27 cellular contexts compared by ENCODE assay signal in the genomic region with DNA sequence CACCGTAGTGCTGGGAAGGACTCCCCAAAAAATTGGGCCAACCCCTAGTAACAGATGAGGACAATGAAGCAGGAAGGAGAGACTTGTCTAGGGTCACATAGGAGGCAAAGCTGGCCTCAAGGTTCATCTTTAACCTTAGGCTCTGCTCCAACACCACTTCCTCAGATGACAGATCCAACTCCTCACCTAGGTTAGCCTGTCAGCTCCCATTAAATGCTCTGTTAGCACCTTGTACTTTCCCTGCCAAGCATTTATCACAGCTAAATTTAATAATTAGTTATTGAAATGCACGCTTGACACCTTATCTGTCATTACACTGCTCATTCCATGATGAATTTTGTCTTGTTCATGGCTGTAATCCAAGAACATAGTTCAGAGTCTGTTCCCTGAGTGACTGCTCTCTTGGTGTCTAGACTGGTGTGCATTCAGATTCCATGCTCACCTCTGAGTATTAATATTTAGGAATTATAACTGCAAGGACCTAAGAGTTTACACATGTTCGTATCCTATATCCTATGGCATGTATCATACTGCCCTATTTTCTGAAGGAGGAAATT. TPM values are rescaled to one million over a fixed set of nuclear protein-coding genes. Genes with fewer than 3 reads are reported as not detected.
DNase-seq lines count a peak whose midpoint lies in the region; ATAC-seq, FAIRE-seq and TF ChIP-seq lines count a peak whose summit lies in the region.
"Had no signal": no experiment of that assay in that cellular context is flagged by ENCODE, and none has a peak within 500 bp of the region (broad histone marks: within the 10 kb centered on the region; RNA-seq: fewer than 3 reads in every experiment).

No MANE protein-coding gene starts in this region.

- no peak overlapping the region for H3K18ac ChIP-seq in H1 (ENCODE audit: extremely low read depth, low read length)

- H3K36me3 ChIP-seq in H1 (ENCODE audit: control insufficient read depth in 2 of 4, insufficient read depth in 4 of 4, low read length in 3 of 4) (no peaks in the 10 kb centered on the region), Karpas-422 (ENCODE audit: insufficient read depth, low read length) (no peaks in the 10 kb centered on the region)
- H3K36me3 ChIP-seq: BE2C, BLaER1 had no signal

- no peak overlapping the region for H4K91ac ChIP-seq in H1 (replicated peaks; ENCODE audit: insufficient read length, low read length)

- H3K9me3 ChIP-seq in right cardiac atrium (ENCODE audit: control insufficient read depth, low read length) (no peaks in the 10 kb centered on the region), H1 (ENCODE audit: insufficient read depth in 2 of 2, low read depth in 1 of 2, low read length in 1 of 2) (no peaks in the 10 kb centered on the region), Karpas-422 (ENCODE audit: low read length) (no peaks in the 10 kb centered on the region)
- H3K9me3 ChIP-seq: BE2C, BLaER1 had no signal

- H3K79me1 ChIP-seq in H1 (ENCODE audit: low read depth, low read length): no peaks in the 10 kb centered on the region

- no peak overlapping the region for H3K4me3 ChIP-seq in right cardiac atrium (ENCODE audit: low read length)
- no peak overlapping the region for H3K4me3 ChIP-seq in H1 (ENCODE audit: extremely low read depth in 1 of 4, insufficient read depth in 2 of 4, low read depth in 3 of 4, low read length in 4 of 4)
- no peak overlapping the region for H3K4me3 ChIP-seq in Karpas-422 (ENCODE audit: low read length)
- H3K4me3 ChIP-seq: BLaER1, GM12878 had no signal

- no peak overlapping the region for H3K4ac ChIP-seq in H1 (replicated peaks; ENCODE audit: insufficient read length, low read depth, low read length)

- 89% methylated on average over 3 of the region's 3 CpGs for WGBS in right cardiac atrium
- 83% methylated on average over 3 of the region's 3 CpGs; no CpG with 5 or more reads in 1 of the 2 experiments for WGBS in H1 (ENCODE audit: extremely low coverage in 1 of 2, insufficient coverage in 1 of 2, insufficient read length in 1 of 2, insufficient replicate concordance in 2 of 2, low coverage in 1 of 2, low lambda C conversion rate in 2 of 2, missing lambda C conversion rate in 1 of 2), 2 experiments

- no peak overlapping the region for H2BK20ac ChIP-seq in H1 (ENCODE audit: low read length)

- H4K20me1 ChIP-seq in H1 (replicated peaks in 1 of 2; ENCODE audit: control insufficient read depth in 1 of 2, insufficient read depth in 2 of 2, low read length in 2 of 2) (no peaks in the 10 kb centered on the region), Karpas-422 (ENCODE audit: insufficient read depth, low read depth, low read length) (no peaks in the 10 kb centered on the region)
- H4K20me1 ChIP-seq: BLaER1 had no signal

- no peak overlapping the region; the same call in 1 of the 2 replicates for H2BK15ac ChIP-seq in H1 (ENCODE audit: low read length)

- no peak for TF ChIP-seq POLR2A in H1 (IDR thresholded peaks at IDR 0.05; ENCODE audit: control extremely low read depth in 1 of 2, low read depth in 2 of 2, low read length in 2 of 2)

- H4K8ac ChIP-seq in H1 (ENCODE audit: extremely low read depth, insufficient read depth, low read length): no peak overlapping the region

- H3K9ac ChIP-seq in H1 (replicated peaks in 1 of 4; ENCODE audit: extremely low read depth in 1 of 4, low read depth in 3 of 4, low read length in 3 of 4): no peak overlapping the region
- no peak overlapping the region for H3K9ac ChIP-seq in Karpas-422 (ENCODE audit: low read length)
- H3K9ac ChIP-seq: BLaER1 had no signal

- intact Hi-C loops in Right ventricle myocardium superior (cut with DNase I) (no loop called here), right cardiac atrium (cut with DNase I) (no loop called here)

- TF ChIP-seq EP300 in H1 (IDR thresholded peaks at IDR 0.05; ENCODE audit: borderline replicate concordance in 1 of 2, low read depth in 2 of 2, low read length in 2 of 2): no peak

- no peaks in the 10 kb centered on the region for H3K9me2 ChIP-seq in Karpas-422 (replicated peaks; ENCODE audit: insufficient read depth, low read length)

- H3K27ac ChIP-seq in right cardiac atrium (ENCODE audit: low read length) (no peak overlapping the region), H1 (ENCODE audit: low read depth, low read length) (no peak overlapping the region), Karpas-422 (ENCODE audit: low read length) (no peak overlapping the region)
- H3K27ac ChIP-seq: BLaER1 had no signal

- no peaks in the 10 kb centered on the region for H3K27me3 ChIP-seq in right cardiac atrium (ENCODE audit: control insufficient read depth, insufficient read depth)
- H3K27me3 ChIP-seq in H1 (replicated peaks in 1 of 4; ENCODE audit: control insufficient read depth in 3 of 4, extremely low read depth in 1 of 4, insufficient read depth in 3 of 4, low read length in 3 of 4): no peaks in the 10 kb centered on the region
- no peaks in the 10 kb centered on the region for H3K27me3 ChIP-seq in Karpas-422 (ENCODE audit: low read length)
- H3K27me3 ChIP-seq: BE2C, BLaER1 had no signal

- POLR2A ChIA-PET in H1 (lab: Charles Lee; ENCODE audit: partially characterized antibody): no interaction called here

- H2AK5ac ChIP-seq in H1 (ENCODE audit: low read depth, low read length): no peak overlapping the region

- FAIRE-seq in HTR-8/SVneo (lab: Jason Lieb, UNC): peak; percentile 31
- no peak for FAIRE-seq in H1 (lab: Jason Lieb, UNC)
- FAIRE-seq: A204.1, GM12878, GM19239 had no signal

- H2BK12ac ChIP-seq in H1 (ENCODE audit: low read depth, low read length): no peak overlapping the region

- no peak overlapping the region for H3K14ac ChIP-seq in H1 (ENCODE audit: insufficient read length)

- H3K4me1 ChIP-seq in right cardiac atrium (ENCODE audit: control insufficient read depth, insufficient read depth, low read length) (no peaks in the 10 kb centered on the region), H1 (replicated peaks in 1 of 4; ENCODE audit: control insufficient read depth in 3 of 4, insufficient read depth in 4 of 4, low read length in 3 of 4) (no peaks in the 10 kb centered on the region), Karpas-422 (ENCODE audit: low read length) (no peaks in the 10 kb centered on the region)
- H3K4me1 ChIP-seq: BE2C, BLaER1 had no signal

- TF ChIP-seq CTCF in H1 (IDR thresholded peaks at IDR 0.05; ENCODE audit: control extremely low read depth in 1 of 3, insufficient read depth in 1 of 3, low read depth in 1 of 3, low read length in 3 of 3): no peak

- H3K23me2 ChIP-seq in H1 (ENCODE audit: low read depth, low read length): no peaks in the 10 kb centered on the region

- H4K5ac ChIP-seq in H1 (ENCODE audit: insufficient read length, low read depth, low read length): no peak overlapping the region

- ATAC-seq in Right ventricle myocardium superior (ENCODE audit: poor library complexity): peak; percentile 67
- no peak for ATAC-seq in right cardiac atrium
- no peak for ATAC-seq in GM18498 (IDR thresholded peaks at IDR 0.05; ENCODE audit: unreplicated experiment)
- ATAC-seq: GM12878 had no signal

- no peak overlapping the region for H3K56ac ChIP-seq in H1 (replicated peaks; ENCODE audit: insufficient read length, low read depth, low read length)

- no peak overlapping the region for H2BK120ac ChIP-seq in H1 (replicated peaks; ENCODE audit: low read depth, low read length)

- H2BK5ac ChIP-seq in H1 (ENCODE audit: low read depth, low read length): no peak overlapping the region

- TF ChIP-seq RAD21 in H1 (IDR thresholded peaks at IDR 0.05 in 1 of 2, conservative IDR thresholded peaks at IDR 0.05 in 1 of 2; ENCODE audit: low read depth in 2 of 2, low read length in 2 of 2): no peak

- CTCF ChIA-PET in H1 (lab: Charles Lee; ENCODE audit: partially characterized antibody): interaction anchor here (0.7 to 2.9 kb wide), 7 partner anchors 37 to 618 kb away, joined by 3 to 10 read pairs (median 3); no protein-coding TSS in a partner anchor

- no peak overlapping the region for H3K23ac ChIP-seq in H1 (ENCODE audit: insufficient read length)

- H2AFZ ChIP-seq in H1 (ENCODE audit: low read length) (0 out of 2 replicates have a peak overlapping the region, but pooled peaks have one; percentile 54), Karpas-422 (ENCODE audit: low read length) (no peak overlapping the region)

- H3K4me2 ChIP-seq in H1 (ENCODE audit: insufficient read depth in 1 of 2, low read depth in 2 of 2, low read length in 2 of 2) (no peak overlapping the region), Karpas-422 (ENCODE audit: low read depth, low read length, poor library complexity, severe bottlenecking) (no peak overlapping the region)
- H3K4me2 ChIP-seq: BLaER1 had no signal

- no peaks in the 10 kb centered on the region for H3K79me2 ChIP-seq in H1 (ENCODE audit: control insufficient read depth in 1 of 2, insufficient read depth in 2 of 2, low read length in 2 of 2)
- no peaks in the 10 kb centered on the region for H3K79me2 ChIP-seq in Karpas-422 (ENCODE audit: low read length)

- DNase-seq in Right ventricle myocardium superior (no peak), right cardiac atrium (no peak), HTR-8/SVneo (ENCODE audit: insufficient read length, low spot score) (no peak), H1 (ENCODE audit: low read depth in 1 of 2, low spot score in 2 of 2) (no peak), Karpas-422 (no peak)
- DNase-seq: 8988T; ACHN; BE2C; C1 segment of cervical spinal cord; CD4-positive, alpha-beta memory T cell; CD4-positive, CD25-positive, alpha-beta regulatory T cell; CD8-positive, alpha-beta memory T cell; COR-L47; DMS 273 treated with DMSO at 0.1 percent for 48 hours; DMS153; DMS53; DMS79; DND-41; EL; GDM1 had no signal

TF ChIP-seq in H1, 55 proteins besides CTCF, POLR2A, EP300 and RAD21 (continues in another document):
- TF ChIP-seq, protein P1, sequence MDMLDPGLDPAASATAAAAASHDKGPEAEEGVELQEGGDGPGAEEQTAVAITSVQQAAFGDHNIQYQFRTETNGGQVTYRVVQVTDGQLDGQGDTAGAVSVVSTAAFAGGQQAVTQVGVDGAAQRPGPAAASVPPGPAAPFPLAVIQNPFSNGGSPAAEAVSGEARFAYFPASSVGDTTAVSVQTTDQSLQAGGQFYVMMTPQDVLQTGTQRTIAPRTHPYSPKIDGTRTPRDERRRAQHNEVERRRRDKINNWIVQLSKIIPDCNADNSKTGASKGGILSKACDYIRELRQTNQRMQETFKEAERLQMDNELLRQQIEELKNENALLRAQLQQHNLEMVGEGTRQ (IDR thresholded peaks at IDR 0.05; ENCODE audit: low read length): no peak
- no peak for TF ChIP-seq KDM5A (IDR thresholded peaks at IDR 0.05; ENCODE audit: low read length)

RNA-seq across cellular contexts. Expression of a gene that starts 18.6 kb away (rescaled TPM):
- total RNA-seq in Right ventricle myocardium superior (4.9 TPM), right cardiac atrium (1 to 10 TPM; 5.9 to 8.9 (median 7.4) TPM)
- polyA plus RNA-seq in right cardiac atrium (3.8 TPM), H1 (2011; rRNA removed) (0.49 and 0.89 TPM in 2 replicates)
- total RNA-seq in H1 (2021; fragmentation: NEBNext Ultra II Directional; extraction: Animal tissue kit (Norgen Biotek cat#: 25700)): 0.54 and 0.94 TPM in 2 replicates
- polyA plus RNA-seq in H1 (2011; cell fraction: cytosol; rRNA removed): 0.65 TPM
- polyA plus RNA-seq in H1 (2011; cell fraction: nucleus; rRNA removed): 1.3 TPM
- polyA plus RNA-seq in H1 (2012, experiment 1 of 2): 0.96 to 1.3 TPM (median 1.0 TPM) in 4 replicates
- 0.68 TPM for polyA plus RNA-seq in H1 (2012, experiment 2 of 2)
- polyA plus RNA-seq in H1 (2013, experiment 1 of 2): 0.22 TPM
- polyA plus RNA-seq in H1 (2013, experiment 2 of 2): 0.09 TPM
- 0.54 and 1.2 TPM in 2 replicates for polyA minus RNA-seq in H1 (2011; rRNA and poly(A)+ RNA removed)
- polyA minus RNA-seq in H1 (2011; cell fraction: cytosol; rRNA and poly(A)+ RNA removed): 0.51 TPM
- 0.70 TPM for polyA minus RNA-seq in H1 (2011; cell fraction: nucleus; rRNA and poly(A)+ RNA removed)
- 3.0 and 4.9 TPM in 2 replicates for total RNA-seq in Karpas-422 (2014; rRNA removed; shearing (Covaris generic); ENCODE audit: low replicate concordance)
- total RNA-seq: A673; CD4-positive, alpha-beta memory T cell had no signal
- polyA plus RNA-seq: CD14-positive monocyte; CD4-positive, alpha-beta memory T cell; CD4-positive, CD25-positive, alpha-beta regulatory T cell; CD8-positive, alpha-beta memory T cell had no signal
